In the genomic region with DNA sequence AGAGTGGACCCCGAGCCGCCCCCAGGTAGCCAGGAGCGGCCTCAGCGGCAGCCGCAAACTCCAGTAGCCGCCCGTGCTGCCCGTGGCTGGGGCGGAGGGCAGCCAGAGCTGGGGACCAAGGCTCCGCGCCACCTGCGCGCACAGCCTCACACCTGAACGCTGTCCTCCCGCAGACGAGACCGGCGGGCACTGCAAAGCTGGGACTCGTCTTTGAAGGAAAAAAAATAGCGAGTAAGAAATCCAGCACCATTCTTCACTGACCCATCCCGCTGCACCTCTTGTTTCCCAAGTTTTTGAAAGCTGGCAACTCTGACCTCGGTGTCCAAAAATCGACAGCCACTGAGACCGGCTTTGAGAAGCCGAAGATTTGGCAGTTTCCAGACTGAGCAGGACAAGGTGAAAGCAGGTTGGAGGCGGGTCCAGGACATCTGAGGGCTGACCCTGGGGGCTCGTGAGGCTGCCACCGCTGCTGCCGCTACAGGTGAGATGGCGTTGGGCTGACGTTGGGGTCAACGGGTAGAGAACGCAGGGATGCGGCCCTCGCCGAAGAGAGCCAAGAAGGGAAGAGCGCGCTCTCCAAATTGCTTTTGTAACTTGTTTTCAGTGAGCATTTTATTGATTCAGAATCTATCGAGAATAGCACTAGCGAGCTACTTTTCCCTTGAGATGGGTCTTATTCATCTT, we compare ENCODE assay signal across 8 cellular contexts. TPM values are rescaled to one million over a fixed set of nuclear protein-coding genes. Genes with fewer than 3 reads are reported as not detected.
DNase-seq lines count a peak whose midpoint lies in the region; ATAC-seq and TF ChIP-seq lines count a peak whose summit lies in the region.

No MANE protein-coding gene starts in this region.

- no peak overlapping the region for H3K27ac Mint-ChIP-seq in endothelial cell (ENCODE audit: unreplicated experiment)
- peak overlapping the region; percentile 92 to 99 (median 98) for H3K27ac Mint-ChIP-seq in naive thymus-derived CD8-positive, alpha-beta T cell

- peak; percentile 25 for ATAC-seq in HG02938 (IDR thresholded peaks at IDR 0.05; ENCODE audit: unreplicated experiment)
- peak; percentile 7 to 26 for ATAC-seq in naive thymus-derived CD8-positive, alpha-beta T cell

- H3K36me3 Mint-ChIP-seq in endothelial cell (ENCODE audit: low read depth, unreplicated experiment) = no peaks in the 10 kb centered on the region
- H3K36me3 Mint-ChIP-seq in naive thymus-derived CD8-positive, alpha-beta T cell = peaks cover 9 to 21% (median 12%) of the 10 kb centered on the region in 3 donors

- peaks cover 5% of the 10 kb centered on the region for H3K9me3 Mint-ChIP-seq in endothelial cell (ENCODE audit: unreplicated experiment)
- peaks cover 0 to 2% (median 0%) of the 10 kb centered on the region in 9 donors for H3K9me3 Mint-ChIP-seq in naive thymus-derived CD8-positive, alpha-beta T cell

- H3K4me1 Mint-ChIP-seq in endothelial cell (ENCODE audit: unreplicated experiment) = peaks cover 30% of the 10 kb centered on the region
- H3K4me1 Mint-ChIP-seq in naive thymus-derived CD8-positive, alpha-beta T cell = peaks cover 34 to 83% (median 56%) of the 10 kb centered on the region in 4 donors

- peak; percentile 46 for DNase-seq in DMS 273 (lab: John Stamatoyannopoulos, UW; ENCODE audit: unreplicated experiment)
- no peak for DNase-seq in DMS 273 treated with DMSO at 0.1 percent for 48 hours (lab: John Stamatoyannopoulos, UW)
- DNase-seq in T-helper 1 cell = peak in 3 of 5 donors; percentile 17 to 45 (median 36)
- no peak for DNase-seq in endothelial cell (ENCODE audit: low spot score)
- peak in 9 of 10 donors; percentile 16 to 70 (median 49) for DNase-seq in naive thymus-derived CD8-positive, alpha-beta T cell
- no peak for DNase-seq in SKM-1 treated with dmso at 0.1 percent for 144 hours (lab: John Stamatoyannopoulos, UW; ENCODE audit: unreplicated experiment)
- DNase-seq in NCI-H1436 treated with DMSO at 0.1 percent for 48 hours (lab: John Stamatoyannopoulos, UW) = no peak

- peak overlapping the region; percentile 90 for H3K4me3 Mint-ChIP-seq in endothelial cell (ENCODE audit: unreplicated experiment)
- H3K4me3 Mint-ChIP-seq in naive thymus-derived CD8-positive, alpha-beta T cell = peak overlapping the region; percentile 90 to 100 (median 97)

- no peak for TF ChIP-seq CTCF in endothelial cell (IDR thresholded peaks at IDR 0.05; ENCODE audit: unreplicated experiment)

- POLR2A ChIA-PET in naive thymus-derived CD8-positive, alpha-beta T cell (lab: Charles Lee) = interaction anchor here (0.8 to 9.7 kb wide), 16 partner anchors 9 to 312 kb away, joined by 3 to 140 read pairs (median 4); no protein-coding TSS in a partner anchor

- H3K27me3 Mint-ChIP-seq in endothelial cell (ENCODE audit: unreplicated experiment) = peaks cover 20% of the 10 kb centered on the region
- no peaks in the 10 kb centered on the region for H3K27me3 Mint-ChIP-seq in naive thymus-derived CD8-positive, alpha-beta T cell

RNA-seq across cellular contexts. Expression of a gene that starts 0.4 kb away (rescaled TPM):
- 0.26 TPM for total RNA-seq in endothelial cell (ENCODE audit: unreplicated experiment)
- total RNA-seq in naive thymus-derived CD8-positive, alpha-beta T cell = 10 to 100 TPM; 28.2 to 30.7 TPM
- polyA plus RNA-seq in naive thymus-derived CD8-positive, alpha-beta T cell = 10 to 100 TPM; 36.0 to 43.8 (median 41.6) TPM

Comparison
In these comparisons a context has a peak if more than half of its experiments do, and no peak if none do; other contexts are left out.
1. DNase-seq: peak in DMS 273 (single experiment), T-helper 1 cell (3 of 5) and naive thymus-derived CD8-positive, alpha-beta T cell (9 of 10); none in DMS 273 treated with DMSO at 0.1 percent for 48 hours (single experiment), endothelial cell (single experiment), SKM-1 treated with dmso at 0.1 percent for 144 hours (single experiment) and NCI-H1436 treated with DMSO at 0.1 percent for 48 hours (single experiment).
2. RNA of a gene that starts 0.4 kb away (total RNA-seq): 28.2 to 30.7 TPM in naive thymus-derived CD8-positive, alpha-beta T cell; 0.26 TPM in endothelial cell (single experiment); every median in the first group is over 10 times any median in the second.